In genomic region chr18:50706199-50706598, GRCh38 we compare ENCODE assay signal across 24 cellular contexts.
A peak's percentile ranks its signal among the peaks of the same experiment; 100 is the strongest.
DNase-seq lines count a peak whose midpoint lies in the region; ATAC-seq and TF ChIP-seq lines count a peak whose summit lies in the region.
"Had no signal": no experiment of that assay in that cellular context is flagged by ENCODE, and none has a peak within 500 bp of the region (broad histone marks: within the 10 kb centered on the region; RNA-seq: fewer than 3 reads in every experiment).

No MANE protein-coding gene starts in this region.

- no peak for TF ChIP-seq CTCF in omental fat pad (IDR thresholded peaks at IDR 0.05)

- ATAC-seq in omental fat pad (ENCODE audit: low FRiP score) (no peak), HG03520 (IDR thresholded peaks at IDR 0.05; ENCODE audit: unreplicated experiment) (no peak)
- ATAC-seq: activated naive CD8-positive, alpha-beta T cell treated with anti-CD3 and anti-CD28 coated beads, Interleukin-2, amount 50 U/mL, for 24 hours; gastroesophageal sphincter; lower lobe of right lung; psoas muscle; stimulated activated effector memory CD8-positive, alpha-beta T cell treated with anti-CD3 and anti-CD28 coated beads, Interleukin-12 subunit alpha, Interleukin-12 subunit beta, amount 100 ng/mL, for 72 hours had no signal

- DNase-seq in DMS79 treated with DMSO at 0.1 percent for 48 hours (lab: John Stamatoyannopoulos, UW) (peak; percentile 94), NCI-H146 treated with DMSO at 0.1 percent for 48 hours (lab: John Stamatoyannopoulos, UW; ENCODE audit: unreplicated experiment) (peak; percentile 97), NCI-H510A (lab: John Stamatoyannopoulos, UW) (peak; percentile 45), head of caudate nucleus (peak in 24 of 42 donors; percentile 17 to 79 (median 51)), iPS-NIHi7 (ENCODE audit: extremely low spot score) (no peak), omental fat pad (ENCODE audit: low spot score) (no peak)
- no peak for DNase-seq in activated CD4-positive, alpha-beta T cell treated with anti-CD3 and anti-CD28 coated beads for 4 hours
- DNase-seq: activated B cell treated with CpG ODN at 0.5 μM for 24 hours; activated CD4-positive, alpha-beta memory T cell treated with anti-CD3 and anti-CD28 coated beads for 36 hours; activated effector memory CD4-positive, alpha-beta T cell treated with anti-CD3 and anti-CD28 coated beads, Interleukin-2, amount 50 U/mL, for 16 hours; activated naive CD8-positive, alpha-beta T cell treated with anti-CD3 and anti-CD28 coated beads, Interleukin-2, amount 50 U/mL, for 24 hours; brain microvascular endothelial cell; esophagus squamous epithelium; GDM1; HFFc6; kidney; lower lobe of right lung; NCI-H446; psoas muscle; stimulated activated CD4-positive, alpha-beta T cell treated with anti-CD3 and anti-CD28 coated beads, Interleukin-2, amount 100 ng/mL, for 24 hours; T-helper 9 cell had no signal

- intact Hi-C loops in head of caudate nucleus (cut with DNase I), result no loop called here

Comparison
In these comparisons a context has a peak if more than half of its experiments do, and no peak if none do; other contexts are left out.
1. DNase-seq: peak in DMS79 treated with DMSO at 0.1 percent for 48 hours (single experiment), NCI-H146 treated with DMSO at 0.1 percent for 48 hours (single experiment), NCI-H510A (single experiment) and head of caudate nucleus (24 of 42); none in iPS-NIHi7 (single experiment), omental fat pad (single experiment) and activated CD4-positive, alpha-beta T cell treated with anti-CD3 and anti-CD28 coated beads for 4 hours (0 of 2).